In genomic region chr10:99731296-99732032, GRCh38 we compare ENCODE assay signal across 8 cellular contexts. TPM values are rescaled to one million over a fixed set of nuclear protein-coding genes. Genes with fewer than 3 reads are reported as not detected.
DNase-seq lines count a peak whose midpoint lies in the region; ATAC-seq and TF ChIP-seq lines count a peak whose summit lies in the region.

No MANE protein-coding gene starts in this region.

- peaks cover 5% of the 10 kb centered on the region for H3K79me2 ChIP-seq in trophoblast cell (ENCODE audit: control insufficient read depth, insufficient read depth, low read length, poor library complexity)

- peak overlapping the region; percentile 99 for H4K12ac ChIP-seq in trophoblast cell (ENCODE audit: low read depth, low read length)

- H2AK5ac ChIP-seq in trophoblast cell (ENCODE audit: low read length) = peak overlapping the region; percentile 99

- intact Hi-C loops in posterior vena cava (cut with DNase I) = no loop called here

- H2BK12ac ChIP-seq in trophoblast cell (ENCODE audit: low read length) = no peak overlapping the region

- no peak overlapping the region for H3K23ac ChIP-seq in trophoblast cell (ENCODE audit: low read length)

- TF ChIP-seq CTCF in epithelial cell of esophagus (IDR thresholded peaks at IDR 0.05; ENCODE audit: insufficient read depth, low read depth, low read length, missing control alignments) = no peak

- peak overlapping the region; percentile 97 for H3K9ac ChIP-seq in trophoblast cell (ENCODE audit: low read length)

- no peak for ATAC-seq in stimulated activated naive CD8-positive, alpha-beta T cell treated with anti-CD3 and anti-CD28 coated beads, Interleukin-15, Interleukin-2, amounts not matched to agents 100 U/mL and 50 U/mL, for 24 hours

- peak overlapping the region; percentile 100 for H3K14ac ChIP-seq in trophoblast cell (ENCODE audit: low read length)

- peak overlapping the region; percentile 95 for H3K18ac ChIP-seq in trophoblast cell (ENCODE audit: low read length)

- peak overlapping the region; percentile 96 for H3K4ac ChIP-seq in trophoblast cell (ENCODE audit: low read depth, low read length)

- peaks cover 3 to 6% of the 10 kb centered on the region in 2 experiments for H3K36me3 ChIP-seq in trophoblast cell (ENCODE audit: control insufficient read depth in 1 of 2, insufficient read depth in 2 of 2, low read length in 2 of 2)

- peak overlapping the region; percentile 100 for H4K8ac ChIP-seq in trophoblast cell (ENCODE audit: low read depth, low read length)

- peak overlapping the region; percentile 91 for H4K91ac ChIP-seq in trophoblast cell (ENCODE audit: low read depth, low read length)

- no peaks in the 10 kb centered on the region for H3K9me3 ChIP-seq in trophoblast cell (ENCODE audit: insufficient read depth, low read depth, low read length)

- H3K4me3 ChIP-seq in epithelial cell of esophagus (ENCODE audit: low read length) (peak overlapping the region; percentile 98), trophoblast cell (ENCODE audit: low read depth, low read length) (peak overlapping the region; percentile 95)

- no peak for DNase-seq in stimulated activated naive CD8-positive, alpha-beta T cell treated with anti-CD3 and anti-CD28 coated beads, Interleukin-15, Interleukin-2, amounts not matched to agents 100 U/mL and 50 U/mL, for 24 hours
- DNase-seq in OCI-M1 (lab: John Stamatoyannopoulos, UW) (peak; percentile 63), epithelial cell of esophagus (ENCODE audit: low read depth) (no peak), trophoblast cell (no peak), NCI-H2196 treated with DMSO at 0.1 percent for 48 hours (lab: John Stamatoyannopoulos, UW; ENCODE audit: unreplicated experiment) (no peak), posterior vena cava (ENCODE audit: low spot score) (no peak), hepatic stellate cell (ENCODE audit: low spot score) (no peak)

- H3K4me1 ChIP-seq in trophoblast cell (ENCODE audit: control insufficient read depth in 1 of 2, insufficient read depth in 2 of 2, low read length in 2 of 2) = peaks cover 0 to 1% of the 10 kb centered on the region in 2 experiments

- H3K36me3 Mint-ChIP-seq in stimulated activated naive CD8-positive, alpha-beta T cell treated with anti-CD3 and anti-CD28 coated beads, Interleukin-15, Interleukin-2, amounts not matched to agents 100 ng/mL and 50 ng/mL, for 24 hours (ENCODE audit: low read depth) = peaks cover 49% of the 10 kb centered on the region

- no peaks in the 10 kb centered on the region for H3K9me3 Mint-ChIP-seq in stimulated activated naive CD8-positive, alpha-beta T cell treated with anti-CD3 and anti-CD28 coated beads, Interleukin-15, Interleukin-2, amounts not matched to agents 100 ng/mL and 50 ng/mL, for 24 hours

- H2AFZ ChIP-seq in trophoblast cell (ENCODE audit: insufficient read depth, low read length, poor library complexity) = peak overlapping the region; percentile 99

- H3K27ac Mint-ChIP-seq in stimulated activated naive CD8-positive, alpha-beta T cell treated with anti-CD3 and anti-CD28 coated beads, Interleukin-15, Interleukin-2, amounts not matched to agents 100 ng/mL and 50 ng/mL, for 24 hours = peak overlapping the region; percentile 99

- peak overlapping the region; percentile 81 for H2BK5ac ChIP-seq in trophoblast cell (ENCODE audit: low read depth, low read length, poor library complexity)

- peaks cover 27% of the 10 kb centered on the region for H3K4me1 Mint-ChIP-seq in stimulated activated naive CD8-positive, alpha-beta T cell treated with anti-CD3 and anti-CD28 coated beads, Interleukin-15, Interleukin-2, amounts not matched to agents 100 ng/mL and 50 ng/mL, for 24 hours (ENCODE audit: low read depth)

- H3K4me3 Mint-ChIP-seq in stimulated activated naive CD8-positive, alpha-beta T cell treated with anti-CD3 and anti-CD28 coated beads, Interleukin-15, Interleukin-2, amounts not matched to agents 100 ng/mL and 50 ng/mL, for 24 hours = peak overlapping the region; percentile 100

- peaks cover 9% of the 10 kb centered on the region for H3K79me1 ChIP-seq in trophoblast cell (ENCODE audit: low read length)

- H3K4me2 ChIP-seq in trophoblast cell (ENCODE audit: low read length) = peak overlapping the region; percentile 68

- no CpG with 5 or more reads among the region's 16 CpGs for WGBS in trophoblast cell (ENCODE audit: extremely low coverage, insufficient coverage, insufficient read length)

- H3K27me3 ChIP-seq in trophoblast cell (ENCODE audit: insufficient read depth, low read length) = no peaks in the 10 kb centered on the region

- peak overlapping the region; percentile 86 for H2BK120ac ChIP-seq in trophoblast cell (ENCODE audit: insufficient read depth, low read length, poor library complexity)

- H3K27ac ChIP-seq in trophoblast cell (ENCODE audit: low read depth, low read length) = peak overlapping the region; percentile 86

- no peaks in the 10 kb centered on the region for H3K27me3 Mint-ChIP-seq in stimulated activated naive CD8-positive, alpha-beta T cell treated with anti-CD3 and anti-CD28 coated beads, Interleukin-15, Interleukin-2, amounts not matched to agents 100 ng/mL and 50 ng/mL, for 24 hours

RNA-seq across cellular contexts. Expression of gene COX15, which starts 0.5 kb away (rescaled TPM):
- polyA plus RNA-seq in trophoblast cell (2013) = 13.2 and 13.6 TPM in 2 replicates
- total RNA-seq in posterior vena cava = 10 to 100 TPM; 17.6 to 24.3 TPM

RNA-seq across cellular contexts. Expression of gene CUTC, which starts 0.6 kb away (rescaled TPM):
- polyA plus RNA-seq in trophoblast cell (2013) = 9.9 and 10.4 TPM in 2 replicates
- 10 to 100 TPM; 22.6 to 25.7 TPM for total RNA-seq in posterior vena cava

RNA-seq across cellular contexts. Expression of gene ABCC2, which starts 51.0 kb away (rescaled TPM):
- polyA plus RNA-seq in trophoblast cell (2013) = 1.4 TPM in 2 replicates
- 1 to 10 TPM; 2.1 to 3.3 TPM for total RNA-seq in posterior vena cava
